Comparison of ENCODE assay signal across 1 cellular context in genomic region chr16:12089492-12090161, GRCh38.
TF ChIP-seq lines count a peak whose summit lies in the region.

No MANE protein-coding gene starts in this region.

TF ChIP-seq in SK-N-SH treated with all-trans-retinoic acid at 6 μM for 48 hours, 23 proteins besides CTCF, POLR2A, EP300 and RAD21 (continued from another document):
- no peak for TF ChIP-seq TSHZ2 (CRISPR knock-in tag; IDR thresholded peaks at IDR 0.05)
